In the genomic region with DNA sequence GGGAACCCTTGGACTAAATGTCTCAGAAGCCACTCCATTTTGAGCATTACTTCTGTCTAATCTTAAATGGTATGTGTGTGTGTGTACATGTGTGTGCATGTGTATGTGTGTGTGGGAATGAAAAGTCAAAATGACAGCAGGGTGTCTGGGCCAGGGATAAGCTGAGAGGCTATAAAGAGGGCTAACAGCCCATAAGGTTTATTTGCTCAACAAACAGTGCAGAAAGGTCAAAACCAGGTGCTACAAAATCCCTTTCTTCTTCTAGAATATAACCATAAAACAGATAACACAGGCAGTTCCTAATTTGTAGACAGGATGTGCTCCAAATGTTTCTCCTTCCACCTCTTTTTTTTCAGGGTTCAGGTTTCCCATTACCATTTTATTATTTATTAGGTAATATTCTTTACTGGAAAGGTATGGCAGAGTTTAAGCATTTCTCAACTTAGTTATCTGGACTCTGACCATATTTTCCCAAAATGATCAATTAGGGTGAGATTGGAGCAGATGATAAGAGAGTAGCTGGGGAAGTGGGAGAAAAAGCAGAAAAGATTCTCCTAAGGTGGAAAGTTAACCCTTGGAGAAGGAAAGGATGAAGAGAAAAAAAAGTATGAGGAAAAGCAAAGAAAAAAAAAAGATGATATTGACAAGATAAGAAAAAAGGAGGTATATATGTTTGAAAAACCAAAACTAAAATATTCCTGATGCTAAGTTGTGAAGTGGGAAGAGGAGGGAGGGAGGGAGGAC, we compare ENCODE assay signal across 9 cellular contexts. TPM values are rescaled to one million over a fixed set of nuclear protein-coding genes. Genes with fewer than 3 reads are reported as not detected.
A peak's percentile ranks its signal among the peaks of the same experiment; 100 is the strongest.
DNase-seq lines count a peak whose midpoint lies in the region; ATAC-seq and TF ChIP-seq lines count a peak whose summit lies in the region.
"Had no signal": no experiment of that assay in that cellular context is flagged by ENCODE, and none has a peak within 500 bp of the region (broad histone marks: within the 10 kb centered on the region; RNA-seq: fewer than 3 reads in every experiment).

No MANE protein-coding gene starts in this region.

- H3K27me3 Mint-ChIP-seq in T-cell, result no peaks in the 10 kb centered on the region

- H3K27ac ChIP-seq in right cardiac atrium (ENCODE audit: low read length) (peak overlapping the region; percentile 3), lung (ENCODE audit: low read depth in 1 of 2, low read length in 1 of 2) (peak overlapping the region; percentile 7 to 60)

- peaks cover 2 to 40% of the 10 kb centered on the region in 2 donors for H3K36me3 ChIP-seq in lung (ENCODE audit: control insufficient read depth in 2 of 2, insufficient read depth in 2 of 2, low read length in 2 of 2)

- no peaks in the 10 kb centered on the region for H3K9me3 ChIP-seq in right cardiac atrium (ENCODE audit: control insufficient read depth, low read length)
- H3K9me3 ChIP-seq in lung (ENCODE audit: control insufficient read depth in 2 of 2, insufficient read depth in 1 of 2, low read length in 1 of 2), result no peaks in the 10 kb centered on the region

- intact Hi-C loops in right cardiac atrium (cut with DNase I) (loop anchor here in 1 of 4 donors (5.0 kb wide), 1 partner anchor 36 kb away; a partner anchor contains a TSS), Right ventricle myocardium inferior (cut with DNase I) (no loop called here)

- TF ChIP-seq CTCF in lung (IDR thresholded peaks at IDR 0.05; ENCODE audit: control extremely low read depth, extremely low read depth), result no peak

- H3K36me3 Mint-ChIP-seq in T-cell, result peaks cover 59% of the 10 kb centered on the region

- CTCF ChIA-PET in T-cell (lab: Charles Lee), result no interaction called here

- no peaks in the 10 kb centered on the region for H3K9me3 Mint-ChIP-seq in T-cell

- ATAC-seq in right cardiac atrium (no peak), Right ventricle myocardium inferior (no peak), T-cell (replicated peaks in 1 of 4) (no peak), lung (ENCODE audit: insufficient read depth, low FRiP score) (no peak), HG03196 (IDR thresholded peaks at IDR 0.05; ENCODE audit: unreplicated experiment) (no peak)

- no peak for DNase-seq in right cardiac atrium
- DNase-seq in Right ventricle myocardium inferior (ENCODE audit: missing footprints), result no peak
- no peak for DNase-seq in T-cell
- DNase-seq in lung (ENCODE audit: low spot score), result no peak
- DNase-seq in NCI-H2107 treated with DMSO at 0.1 percent for 48 hours (lab: John Stamatoyannopoulos, UW; ENCODE audit: unreplicated experiment), result no peak
- DNase-seq in NCI-H226, result no peak
- DNase-seq in CD1c-positive myeloid dendritic cell (ENCODE audit: extremely low spot score), result no peak
- DNase-seq: endodermal cell had no signal

- H3K4me3 ChIP-seq in right cardiac atrium (ENCODE audit: low read length), result no peak overlapping the region
- H3K4me3 ChIP-seq in lung, result no peak overlapping the region

- H3K4me3 Mint-ChIP-seq in T-cell, result no peak overlapping the region
- H3K4me3 Mint-ChIP-seq: endodermal cell had no signal

- no peaks in the 10 kb centered on the region for H3K27me3 ChIP-seq in right cardiac atrium (ENCODE audit: control insufficient read depth, insufficient read depth)
- H3K27me3 ChIP-seq in lung (ENCODE audit: control insufficient read depth, insufficient read depth), result no peaks in the 10 kb centered on the region

- POLR2A ChIA-PET in T-cell (lab: Charles Lee), result interaction anchor here (0.6 kb wide), 2 partner anchors 10 to 18 kb away, joined by 3 read pairs; no protein-coding TSS in a partner anchor

- H3K4me1 Mint-ChIP-seq in T-cell, result peaks cover 36 to 69% (median 54%) of the 10 kb centered on the region in 3 donors

- H3K27ac Mint-ChIP-seq in T-cell, result peak overlapping the region; percentile 9 to 71
- H3K27ac Mint-ChIP-seq: endodermal cell had no signal

- H3K4me1 ChIP-seq in right cardiac atrium (ENCODE audit: control insufficient read depth, insufficient read depth, low read length), result peaks cover 43% of the 10 kb centered on the region
- peaks cover 19 to 27% of the 10 kb centered on the region in 2 donors for H3K4me1 ChIP-seq in lung (ENCODE audit: control insufficient read depth in 2 of 2, insufficient read depth in 2 of 2, low read length in 2 of 2)

RNA-seq across cellular contexts. Expression of a gene that starts 35.5 kb away (rescaled TPM):
- total RNA-seq in right cardiac atrium (100 to 1,000 TPM in 1 of 4 donors, 10 to 100 TPM in 3; 44.0 to 137 (median 58.3) TPM), Right ventricle myocardium inferior (43.6 TPM), T-cell (10 to 100 TPM; 33.2 to 85.3 (median 44.1) TPM), lung (100 to 1,000 TPM in 1 of 2 donors, 10 to 100 TPM in 1; 58.8 to 114 TPM)
- polyA plus RNA-seq in right cardiac atrium (24.7 TPM), lung (100 to 1,000 TPM in 1 of 2 donors, 10 to 100 TPM in 1; 27.2 to 130 TPM)

RNA-seq across cellular contexts. Expression of a gene that starts 55.2 kb away (rescaled TPM):
- total RNA-seq in right cardiac atrium (10 to 100 TPM; 16.6 to 17.3 (median 17.0) TPM), Right ventricle myocardium inferior (15.2 TPM), T-cell (10 to 100 TPM; 22.6 to 25.5 (median 24.4) TPM), lung (10 to 100 TPM; 17.2 to 27.4 TPM)
- polyA plus RNA-seq in right cardiac atrium (9.4 TPM), lung (10 to 100 TPM in 1 of 2 donors, 1 to 10 TPM in 1; 7.3 to 12.5 TPM)
